Comparison of ENCODE assay signal across 23 cellular contexts in genomic region chr5:107666051-107666655, GRCh38. TPM values are rescaled to one million over a fixed set of nuclear protein-coding genes. Genes with fewer than 3 reads are reported as not detected.
A peak's percentile ranks its signal among the peaks of the same experiment; 100 is the strongest.
DNase-seq lines count a peak whose midpoint lies in the region; ATAC-seq, FAIRE-seq and TF ChIP-seq lines count a peak whose summit lies in the region.
"Had no signal": no experiment of that assay in that cellular context is flagged by ENCODE, and none has a peak within 500 bp of the region (broad histone marks: within the 10 kb centered on the region; RNA-seq: fewer than 3 reads in every experiment).

No MANE protein-coding gene starts in this region.

- no peak overlapping the region for H3K9ac ChIP-seq in astrocyte (ENCODE audit: low read length)
- H3K9ac ChIP-seq: SK-N-SH had no signal

- H3K4me2 ChIP-seq in astrocyte (ENCODE audit: low read length): no peak overlapping the region
- H3K4me2 ChIP-seq: SK-N-SH, smooth muscle cell had no signal

- no peak for TF ChIP-seq EP300 in esophagus muscularis mucosa (IDR thresholded peaks at IDR 0.05)

- H3K27ac ChIP-seq in astrocyte (ENCODE audit: low read depth, low read length) (no peak overlapping the region), esophagus muscularis mucosa (replicated peaks in 1 of 4) (no peak overlapping the region)
- H3K27ac ChIP-seq: gastroesophageal sphincter, vagina, VCaP had no signal

- CTCF ChIA-PET in Caco-2 (lab: Charles Lee): no interaction called here

- H3K27me3 Mint-ChIP-seq in astrocyte (ENCODE audit: low read depth, unreplicated experiment) (no peaks in the 10 kb centered on the region), glutamatergic neuron (ENCODE audit: unreplicated experiment) (peaks cover 21% of the 10 kb centered on the region), Caco-2 (ENCODE audit: insufficient read depth, unreplicated experiment) (peaks cover 25% of the 10 kb centered on the region)

- H3K27ac Mint-ChIP-seq in astrocyte (ENCODE audit: unreplicated experiment): no peak overlapping the region
- peak overlapping the region; percentile 70 for H3K27ac Mint-ChIP-seq in glutamatergic neuron (ENCODE audit: unreplicated experiment)
- H3K27ac Mint-ChIP-seq in Caco-2 (ENCODE audit: unreplicated experiment): no peak overlapping the region
- H3K27ac Mint-ChIP-seq: activated CD4-positive, alpha-beta T cell treated with anti-CD3 and anti-CD28 coated beads, Interleukin-2, amount 10 ng/mL, durations not matched to agents 7 days and 5 days; activated naive CD4-positive, alpha-beta T cell treated with anti-CD3 and anti-CD28 coated beads, Interleukin-2, amount 10 ng/mL, durations not matched to agents 7 days and 5 days; memory B cell; stimulated activated effector memory CD8-positive, alpha-beta T cell treated with anti-CD3 and anti-CD28 coated beads, Interleukin-12 subunit alpha, Interleukin-12 subunit beta, amount 100 ng/mL, for 72 hours had no signal

- H3K36me3 ChIP-seq in astrocyte (ENCODE audit: insufficient read depth, low read length): no peaks in the 10 kb centered on the region
- H3K36me3 ChIP-seq in Caco-2 (ENCODE audit: control insufficient read depth, insufficient read depth, low read length): no peaks in the 10 kb centered on the region
- no peaks in the 10 kb centered on the region for H3K36me3 ChIP-seq in esophagus muscularis mucosa
- H3K36me3 ChIP-seq: gastroesophageal sphincter, vagina had no signal

- H3K9me3 ChIP-seq in astrocyte (ENCODE audit: insufficient read depth, low read depth, low read length): no peaks in the 10 kb centered on the region
- H3K9me3 ChIP-seq in Caco-2: no peaks in the 10 kb centered on the region
- no peaks in the 10 kb centered on the region for H3K9me3 ChIP-seq in esophagus muscularis mucosa
- H3K9me3 ChIP-seq: gastroesophageal sphincter, SK-N-SH, vagina had no signal

- 83% methylated on average over 3 of the region's 3 CpGs for WGBS in esophagus muscularis mucosa

- peaks cover 23% of the 10 kb centered on the region for H3K4me1 Mint-ChIP-seq in astrocyte (ENCODE audit: low read depth, unreplicated experiment)
- H3K4me1 Mint-ChIP-seq in glutamatergic neuron (ENCODE audit: low read depth, unreplicated experiment): peaks cover 32% of the 10 kb centered on the region
- H3K4me1 Mint-ChIP-seq in Caco-2 (ENCODE audit: low read depth, unreplicated experiment): peaks cover 6% of the 10 kb centered on the region

- intact Hi-C loops in Caco-2 (cut with micrococcal nuclease; ENCODE audit: unreplicated experiment): no loop called here
- intact Hi-C loops in esophagus muscularis mucosa (cut with DNase I): no loop called here

- no TSS peak for BruUV-seq in Caco-2 (replicated peaks; lab: Mats Ljungman, UMichigan)

- H3K36me3 Mint-ChIP-seq in astrocyte (ENCODE audit: low read depth, unreplicated experiment): peaks cover 4% of the 10 kb centered on the region
- no peaks in the 10 kb centered on the region for H3K36me3 Mint-ChIP-seq in glutamatergic neuron (ENCODE audit: unreplicated experiment)
- H3K36me3 Mint-ChIP-seq in Caco-2 (ENCODE audit: insufficient read depth, unreplicated experiment): no peaks in the 10 kb centered on the region
- H3K36me3 Mint-ChIP-seq: activated naive CD4-positive, alpha-beta T cell treated with anti-CD3 and anti-CD28 coated beads, Interleukin-2, amount 10 ng/mL, durations not matched to agents 7 days and 5 days; memory B cell; stimulated activated effector memory CD8-positive, alpha-beta T cell treated with anti-CD3 and anti-CD28 coated beads, Interleukin-12 subunit alpha, Interleukin-12 subunit beta, amount 100 ng/mL, for 72 hours had no signal

- H3K4me3 Mint-ChIP-seq in astrocyte (ENCODE audit: unreplicated experiment) (peak overlapping the region; percentile 7), glutamatergic neuron (ENCODE audit: unreplicated experiment) (peak overlapping the region; percentile 88), Caco-2 (ENCODE audit: unreplicated experiment) (no peak overlapping the region)
- H3K4me3 Mint-ChIP-seq: activated CD4-positive, alpha-beta T cell treated with anti-CD3 and anti-CD28 coated beads, Interleukin-2, amount 10 ng/mL, durations not matched to agents 7 days and 5 days; activated naive CD4-positive, alpha-beta T cell treated with anti-CD3 and anti-CD28 coated beads, Interleukin-2, amount 10 ng/mL, durations not matched to agents 7 days and 5 days; central memory CD8-positive, alpha-beta T cell; memory B cell; stimulated activated effector memory CD8-positive, alpha-beta T cell treated with anti-CD3 and anti-CD28 coated beads, Interleukin-12 subunit alpha, Interleukin-12 subunit beta, amount 100 ng/mL, for 72 hours had no signal

- TF ChIP-seq POLR2A in H54 (IDR thresholded peaks at IDR 0.05; ENCODE audit: low read depth, low read length) (no peak), esophagus muscularis mucosa (IDR thresholded peaks at IDR 0.05; ENCODE audit: low read depth) (no peak)

- H3K4me3 ChIP-seq in astrocyte (ENCODE audit: insufficient read depth, low read depth, low read length) (no peak overlapping the region), retinal pigment epithelial cell (ENCODE audit: low read length) (peak overlapping the region; percentile 7), Caco-2 (ENCODE audit: low read depth, low read length) (no peak overlapping the region), esophagus muscularis mucosa (no peak overlapping the region)
- H3K4me3 ChIP-seq: gastroesophageal sphincter, vagina had no signal

- POLR2A ChIA-PET in Caco-2 (lab: Charles Lee): no interaction called here

- no peak for DNase-seq in H54 (ENCODE audit: insufficient read length, low spot score)
- DNase-seq in astrocyte (ENCODE audit: low read depth): no peak
- DNase-seq in glutamatergic neuron: no peak
- no peak for DNase-seq in retinal pigment epithelial cell (ENCODE audit: low read depth)
- no peak for DNase-seq in Caco-2
- no peak for DNase-seq in esophagus muscularis mucosa (ENCODE audit: extremely low spot score)
- DNase-seq: activated CD4-positive, alpha-beta T cell treated with anti-CD3 and anti-CD28 coated beads, Interleukin-2, amount 10 ng/mL, durations not matched to agents 7 days and 5 days; activated naive CD4-positive, alpha-beta T cell treated with anti-CD3 and anti-CD28 coated beads, Interleukin-2, amount 10 ng/mL, durations not matched to agents 7 days and 5 days; EL; kidney; NCI-H2081 treated with DMSO at 0.1 percent for 48 hours; NCI-H446; NCI-H82; SK-N-SH; stimulated activated CD4-positive, alpha-beta T cell treated with anti-CD3 and anti-CD28 coated beads, Interleukin-2, amount 100 ng/mL, for 24 hours had no signal

- H3K9me3 Mint-ChIP-seq in astrocyte (ENCODE audit: unreplicated experiment) (no peaks in the 10 kb centered on the region), glutamatergic neuron (ENCODE audit: unreplicated experiment) (peaks cover 22% of the 10 kb centered on the region), Caco-2 (ENCODE audit: unreplicated experiment) (no peaks in the 10 kb centered on the region)
- H3K9me3 Mint-ChIP-seq: activated CD4-positive, alpha-beta T cell treated with anti-CD3 and anti-CD28 coated beads, Interleukin-2, amount 10 ng/mL, durations not matched to agents 7 days and 5 days; activated naive CD4-positive, alpha-beta T cell treated with anti-CD3 and anti-CD28 coated beads, Interleukin-2, amount 10 ng/mL, durations not matched to agents 7 days and 5 days; central memory CD8-positive, alpha-beta T cell; memory B cell; stimulated activated effector memory CD8-positive, alpha-beta T cell treated with anti-CD3 and anti-CD28 coated beads, Interleukin-12 subunit alpha, Interleukin-12 subunit beta, amount 100 ng/mL, for 72 hours had no signal

- H3K79me2 ChIP-seq in astrocyte (ENCODE audit: insufficient read depth, low read length): no peaks in the 10 kb centered on the region

- H4K20me1 ChIP-seq in astrocyte (ENCODE audit: insufficient read depth, low read length): no peaks in the 10 kb centered on the region

- no peak overlapping the region for H2AFZ ChIP-seq in astrocyte (ENCODE audit: low read depth, low read length)

- H3K4me1 ChIP-seq in astrocyte (ENCODE audit: insufficient read depth, low read length) (no peaks in the 10 kb centered on the region), Caco-2 (peaks cover 12% of the 10 kb centered on the region; the same call in 1 of the 2 replicates), esophagus muscularis mucosa (peaks cover 10 to 21% (median 18%) of the 10 kb centered on the region in 4 donors)

- peak; percentile 27 for FAIRE-seq in H54 (lab: Jason Lieb, UNC)
- FAIRE-seq in astrocyte (lab: Jason Lieb, UNC): no peak

- no peak for ATAC-seq in HG02798 (IDR thresholded peaks at IDR 0.05; ENCODE audit: poor library complexity, unreplicated experiment)
- ATAC-seq: gastroesophageal sphincter; stimulated activated effector memory CD8-positive, alpha-beta T cell treated with anti-CD3 and anti-CD28 coated beads, Interleukin-12 subunit alpha, Interleukin-12 subunit beta, amount 100 ng/mL, for 72 hours had no signal

- TF ChIP-seq CTCF in astrocyte (IDR thresholded peaks at IDR 0.05; ENCODE audit: insufficient read depth, low read depth, low read length): no peak
- TF ChIP-seq CTCF in glutamatergic neuron (IDR thresholded peaks at IDR 0.05; ENCODE audit: partially characterized antibody, unreplicated experiment): no peak
- no peak for TF ChIP-seq CTCF in retinal pigment epithelial cell (conservative IDR thresholded peaks at IDR 0.05; ENCODE audit: low read depth, low read length)
- TF ChIP-seq CTCF in Caco-2 (IDR thresholded peaks at IDR 0.05; ENCODE audit: insufficient read depth in 1 of 2, low read depth in 1 of 2, low read length in 1 of 2, severe bottlenecking in 1 of 2, unreplicated experiment in 1 of 2): no peak
- no peak for TF ChIP-seq CTCF in esophagus muscularis mucosa (IDR thresholded peaks at IDR 0.05)

- H3K27me3 ChIP-seq in astrocyte (ENCODE audit: insufficient read depth, low read length) (peaks cover 4% of the 10 kb centered on the region), Caco-2 (replicated peaks; ENCODE audit: control insufficient read depth, insufficient read depth, low read length) (peaks cover 2% of the 10 kb centered on the region), esophagus muscularis mucosa (peaks cover 0 to 24% (median 12%) of the 10 kb centered on the region in 4 donors)
- H3K27me3 ChIP-seq: vagina had no signal

RNA-seq across cellular contexts. Expression of gene EFNA5, which starts 4.6 kb away (rescaled TPM):
- total RNA-seq in astrocyte: 50.5 and 59.3 TPM in 2 replicates
- total RNA-seq in glutamatergic neuron (ENCODE audit: unreplicated experiment): 158 TPM
- total RNA-seq in Caco-2 (2022): 1.5 and 1.6 TPM in 2 replicates
- total RNA-seq in esophagus muscularis mucosa: 1 to 10 TPM; 2.8 to 5.7 (median 3.7) TPM
- total RNA-seq: activated CD4-positive, alpha-beta T cell treated with anti-CD3 and anti-CD28 coated beads, Interleukin-2, amount 10 ng/mL, durations not matched to agents 7 days and 5 days had no signal
